ENCODE assay signal across 25 cellular contexts in genomic region chr7:155489158-155489840, GRCh38. TPM values are rescaled to one million over a fixed set of nuclear protein-coding genes. Genes with fewer than 3 reads are reported as not detected.
DNase-seq lines count a peak whose midpoint lies in the region; ATAC-seq and TF ChIP-seq lines count a peak whose summit lies in the region.
"Had no signal": no experiment of that assay in that cellular context is flagged by ENCODE, and none has a peak within 500 bp of the region (broad histone marks: within the 10 kb centered on the region; RNA-seq: fewer than 3 reads in every experiment).

No MANE protein-coding gene starts in this region.

- H3K36me3 ChIP-seq in CD4-positive, CD25-positive, alpha-beta regulatory T cell (ENCODE audit: control insufficient read depth, insufficient read depth, low read length), result no peaks in the 10 kb centered on the region
- H3K36me3 ChIP-seq in esophagus squamous epithelium, result no peaks in the 10 kb centered on the region
- H3K36me3 ChIP-seq: breast epithelium, thoracic aorta, vagina had no signal

- 34 to 47% methylated on average over 5 to 6 of the region's 20 CpGs for WGBS in esophagus squamous epithelium, 2 donors

- peaks cover 3% of the 10 kb centered on the region for H3K36me3 Mint-ChIP-seq in CD4-positive, CD25-positive, alpha-beta regulatory T cell
- peaks cover 1% of the 10 kb centered on the region for H3K36me3 Mint-ChIP-seq in central memory CD8-positive, alpha-beta T cell (ENCODE audit: insufficient read depth)
- peaks cover 6% of the 10 kb centered on the region for H3K36me3 Mint-ChIP-seq in natural killer cell treated with Interleukin-12 subunit alpha and Interleukin-12 subunit beta and Interleukin-15 and Interleukin-18, amount 100 ng/mL, for 72 hours

- CTCF ChIA-PET in GM10248 (lab: Yijun Ruan, JAX), result interaction anchor here (1.4 kb wide), 1 partner anchor 18 kb away, joined by 4 read pairs; no protein-coding TSS in a partner anchor

- H3K9me3 ChIP-seq in CD4-positive, CD25-positive, alpha-beta regulatory T cell (ENCODE audit: control insufficient read depth in 2 of 2, low read length in 2 of 2), result no peaks in the 10 kb centered on the region
- H3K9me3 ChIP-seq in esophagus squamous epithelium, result no peaks in the 10 kb centered on the region
- H3K9me3 ChIP-seq: breast epithelium, psoas muscle, thoracic aorta, vagina had no signal

- no peak for DNase-seq in CD4-positive, CD25-positive, alpha-beta regulatory T cell
- DNase-seq in GM10248 (ENCODE audit: extremely low spot score) (peak; percentile 18), esophagus squamous epithelium (lab: John Stamatoyannopoulos, UW) (no peak), activated gamma-delta T cell (lab: John Stamatoyannopoulos, UW) (no peak)
- DNase-seq in central memory CD8-positive, alpha-beta T cell (ENCODE audit: low spot score in 2 of 2), result no peak
- no peak for DNase-seq in natural killer cell treated with Interleukin-12 subunit alpha and Interleukin-12 subunit beta and Interleukin-15 and Interleukin-18, amount 100 ng/mL, for 72 hours (ENCODE audit: low spot score)
- DNase-seq in activated CD4-positive, CD25-positive, alpha-beta regulatory T cell treated with anti-CD3 and anti-CD28 coated beads, Interleukin-2, amount 50 U/mL, for 72 hours, result no peak
- DNase-seq: activated CD4-positive, alpha-beta T cell treated with anti-CD3 and anti-CD28 coated beads for 4 hours; activated CD8-positive, alpha-beta memory T cell treated with anti-CD3 and anti-CD28 coated beads, Interleukin-2, amount 50 U/mL, for 48 hours; activated effector memory CD4-positive, alpha-beta T cell treated with anti-CD3 and anti-CD28 coated beads, Interleukin-2, amount 50 U/mL, for 16 hours; DMS79; glutamatergic neuron; left cardiac atrium; NCI-H1105 treated with DMSO at 0.1 percent for 48 hours; NCI-H2029 treated with DMSO at 0.1 percent for 48 hours; NCI-H345; NCI-H82; nephron progenitor cell; psoas muscle; Right ventricle myocardium superior had no signal

- peaks cover 28% of the 10 kb centered on the region for H3K27me3 Mint-ChIP-seq in CD4-positive, CD25-positive, alpha-beta regulatory T cell
- H3K27me3 Mint-ChIP-seq in central memory CD8-positive, alpha-beta T cell, result peaks cover 70% of the 10 kb centered on the region
- peaks cover 0 to 10% of the 10 kb centered on the region in 2 donors for H3K27me3 Mint-ChIP-seq in natural killer cell treated with Interleukin-12 subunit alpha and Interleukin-12 subunit beta and Interleukin-15 and Interleukin-18, amount 100 ng/mL, for 72 hours

- peaks cover 0 to 1% (median 0%) of the 10 kb centered on the region in 7 donors for H3K9me3 Mint-ChIP-seq in CD4-positive, CD25-positive, alpha-beta regulatory T cell
- H3K9me3 Mint-ChIP-seq in central memory CD8-positive, alpha-beta T cell, result no peaks in the 10 kb centered on the region
- peaks cover 4% of the 10 kb centered on the region for H3K9me3 Mint-ChIP-seq in natural killer cell treated with Interleukin-12 subunit alpha and Interleukin-12 subunit beta and Interleukin-15 and Interleukin-18, amount 100 ng/mL, for 72 hours
- H3K9me3 Mint-ChIP-seq: nephron progenitor cell had no signal

- ATAC-seq in CD4-positive, CD25-positive, alpha-beta regulatory T cell (ENCODE audit: low read depth in 2 of 2), result no peak
- no peak for ATAC-seq in central memory CD8-positive, alpha-beta T cell (replicated peaks; ENCODE audit: extremely low read depth, poor library complexity, severe bottlenecking)
- ATAC-seq in natural killer cell treated with Interleukin-12 subunit alpha and Interleukin-12 subunit beta and Interleukin-15 and Interleukin-18, amount 100 ng/mL, for 72 hours, result no peak

- TF ChIP-seq CTCF in GM10248 (IDR thresholded peaks at IDR 0.05; ENCODE audit: control extremely low read depth, extremely low read depth, low read depth, missing control alignments) (no peak), esophagus squamous epithelium (IDR thresholded peaks at IDR 0.05) (no peak)

- POLR2A ChIA-PET in GM10248 (lab: Yijun Ruan, JAX), result no interaction called here

- H3K4me1 ChIP-seq in CD4-positive, CD25-positive, alpha-beta regulatory T cell (ENCODE audit: control insufficient read depth, insufficient read depth, low read length, poor library complexity, severe bottlenecking), result peaks cover 18% of the 10 kb centered on the region
- peaks cover 8 to 18% (median 12%) of the 10 kb centered on the region in 3 donors for H3K4me1 ChIP-seq in esophagus squamous epithelium
- H3K4me1 ChIP-seq: psoas muscle had no signal

- intact Hi-C loops in esophagus squamous epithelium (cut with DNase I), result no loop called here

- peak overlapping the region in 3 of 4 donors; percentile 22 to 49 (median 46) for H3K4me3 Mint-ChIP-seq in CD4-positive, CD25-positive, alpha-beta regulatory T cell
- H3K4me3 Mint-ChIP-seq in central memory CD8-positive, alpha-beta T cell, result peak overlapping the region; percentile 31
- peak overlapping the region; percentile 10 for H3K4me3 Mint-ChIP-seq in natural killer cell treated with Interleukin-12 subunit alpha and Interleukin-12 subunit beta and Interleukin-15 and Interleukin-18, amount 100 ng/mL, for 72 hours
- H3K4me3 Mint-ChIP-seq: nephron progenitor cell had no signal

- no peak overlapping the region for H3K4me3 ChIP-seq in CD4-positive, CD25-positive, alpha-beta regulatory T cell (ENCODE audit: low read depth, low read length)
- H3K4me3 ChIP-seq in esophagus squamous epithelium, result no peak overlapping the region

- H3K4me1 Mint-ChIP-seq in CD4-positive, CD25-positive, alpha-beta regulatory T cell, result peaks cover 5 to 21% (median 16%) of the 10 kb centered on the region in 4 donors
- H3K4me1 Mint-ChIP-seq in central memory CD8-positive, alpha-beta T cell, result peaks cover 15% of the 10 kb centered on the region
- peaks cover 20% of the 10 kb centered on the region in 2 donors for H3K4me1 Mint-ChIP-seq in natural killer cell treated with Interleukin-12 subunit alpha and Interleukin-12 subunit beta and Interleukin-15 and Interleukin-18, amount 100 ng/mL, for 72 hours (ENCODE audit: low read depth in 2 of 2)

- no peak overlapping the region for H3K27ac ChIP-seq in CD4-positive, CD25-positive, alpha-beta regulatory T cell (ENCODE audit: insufficient read depth, low read length, poor library complexity, severe bottlenecking)
- no peak overlapping the region for H3K27ac ChIP-seq in esophagus squamous epithelium
- H3K27ac ChIP-seq: breast epithelium, coronary artery, psoas muscle, thoracic aorta, vagina had no signal

- H3K27me3 ChIP-seq in CD4-positive, CD25-positive, alpha-beta regulatory T cell (ENCODE audit: control insufficient read depth, insufficient read depth, low read length), result peaks cover 4% of the 10 kb centered on the region
- H3K27me3 ChIP-seq in esophagus squamous epithelium, result peaks cover 0 to 97% (median 0%) of the 10 kb centered on the region in 4 donors
- H3K27me3 ChIP-seq: vagina had no signal

- H3K27ac Mint-ChIP-seq in CD4-positive, CD25-positive, alpha-beta regulatory T cell, result peak overlapping the region in 1 of 3 donors; percentile 75
- no peak overlapping the region for H3K27ac Mint-ChIP-seq in central memory CD8-positive, alpha-beta T cell (ENCODE audit: low read depth)
- no peak overlapping the region for H3K27ac Mint-ChIP-seq in natural killer cell treated with Interleukin-12 subunit alpha and Interleukin-12 subunit beta and Interleukin-15 and Interleukin-18, amount 100 ng/mL, for 72 hours
- H3K27ac Mint-ChIP-seq: nephron progenitor cell had no signal

- TF ChIP-seq POLR2A in esophagus squamous epithelium (IDR thresholded peaks at IDR 0.05), result no peak

RNA-seq across cellular contexts. Expression of gene EN2, which starts 31.4 kb away (rescaled TPM):
- total RNA-seq in CD4-positive, CD25-positive, alpha-beta regulatory T cell, result not detected
- polyA plus RNA-seq in CD4-positive, CD25-positive, alpha-beta regulatory T cell, result not detected
- under 1 TPM in 1 of 2 donors, not detected in 1; 0.07 TPM for total RNA-seq in natural killer cell treated with Interleukin-12 subunit alpha and Interleukin-12 subunit beta and Interleukin-15 and Interleukin-18, amount 100 ng/mL, for 72 hours
- under 1 TPM in 1 of 4 donors, not detected in 3; under 0.01 TPM for total RNA-seq in esophagus squamous epithelium
- total RNA-seq: OCI-LY7 had no signal

RNA-seq across cellular contexts. Expression of gene CNPY1, which starts 57.1 kb away (rescaled TPM):
- total RNA-seq in CD4-positive, CD25-positive, alpha-beta regulatory T cell, result not detected
- polyA plus RNA-seq in CD4-positive, CD25-positive, alpha-beta regulatory T cell, result not detected
- not detected for total RNA-seq in natural killer cell treated with Interleukin-12 subunit alpha and Interleukin-12 subunit beta and Interleukin-15 and Interleukin-18, amount 100 ng/mL, for 72 hours
- total RNA-seq in esophagus squamous epithelium, result not detected
- total RNA-seq: left cardiac atrium, OCI-LY7, psoas muscle, Right ventricle myocardium superior, thoracic aorta, vagina had no signal
- polyA plus RNA-seq: psoas muscle had no signal
